In the genomic region with DNA sequence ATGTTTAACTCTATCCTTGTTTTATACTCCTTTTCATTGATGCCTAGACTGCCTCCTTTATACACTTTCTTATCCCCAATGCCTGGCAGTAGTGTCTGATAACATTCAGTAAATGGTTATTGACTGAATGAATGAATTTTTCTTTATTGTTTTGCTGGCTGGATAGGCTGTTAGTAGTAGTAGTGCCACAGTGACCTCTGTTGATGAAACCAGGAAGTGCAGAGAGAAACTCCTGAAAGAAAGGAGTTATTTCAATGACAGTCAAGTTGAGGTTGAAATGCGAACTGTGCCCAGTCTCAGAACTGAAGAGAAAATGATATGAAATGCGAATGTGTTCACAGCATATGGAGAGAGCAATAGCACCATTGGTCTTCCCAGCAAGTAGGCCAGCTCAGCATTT, we compare ENCODE assay signal across 9 cellular contexts. TPM values are rescaled to one million over a fixed set of nuclear protein-coding genes. Genes with fewer than 3 reads are reported as not detected.
DNase-seq lines count a peak whose midpoint lies in the region; TF ChIP-seq lines count a peak whose summit lies in the region.
"Had no signal": no experiment of that assay in that cellular context is flagged by ENCODE, and none has a peak within 500 bp of the region (broad histone marks: within the 10 kb centered on the region; RNA-seq: fewer than 3 reads in every experiment).

No MANE protein-coding gene starts in this region.

- no peak for TF ChIP-seq EP300 in sigmoid colon (IDR thresholded peaks at IDR 0.05)

- no peaks in the 10 kb centered on the region for H3K4me1 ChIP-seq in sigmoid colon

- H3K27ac ChIP-seq in VCaP (no peak overlapping the region), sigmoid colon (no peak overlapping the region)

- H3K9me3 ChIP-seq in sigmoid colon, result no peaks in the 10 kb centered on the region

- H3K36me3 ChIP-seq in sigmoid colon, result no peaks in the 10 kb centered on the region

- no peak for DNase-seq in AG04449 (ENCODE audit: low read depth, low spot score)
- peak; percentile 46 for DNase-seq in kidney tubule cell (ENCODE audit: low spot score)
- DNase-seq in sigmoid colon, result no peak
- no peak for DNase-seq in NCI-H146 (lab: John Stamatoyannopoulos, UW)
- no peak for DNase-seq in SHP77 (lab: John Stamatoyannopoulos, UW)
- no peak for DNase-seq in dedifferentiated amniotic fluid mesenchymal stem cell (ENCODE audit: extremely low spot score)
- DNase-seq: RPMI8226 had no signal

- WGBS in sigmoid colon, 2 donors, result 40 to 89% methylated on average over 2 of the region's 2 CpGs

- CTCF ChIA-PET in AG04449 (lab: Yijun Ruan, JAX), result interaction anchor here (1.6 kb wide), 1 partner anchor 120 kb away, joined by 11 read pairs; a partner anchor contains a TSS

- intact Hi-C loops in sigmoid colon (cut with DNase I), result no loop called here

- TF ChIP-seq CTCF in AG04449 (IDR thresholded peaks at IDR 0.05; ENCODE audit: insufficient read depth, low read length, missing control alignments) (peak; percentile 8), GM12874 (IDR thresholded peaks at IDR 0.05; ENCODE audit: insufficient read depth, low read depth, low read length) (peak; percentile 30; the same call in 1 of the 2 replicates), VCaP (conservative IDR thresholded peaks at IDR 0.05) (0 out of 2 replicates have a peak, but pooled peaks have one; percentile 20), sigmoid colon (IDR thresholded peaks at IDR 0.05) (no peak)

- POLR2A ChIA-PET in AG04449 (lab: Yijun Ruan, JAX), result no interaction called here

- no peaks in the 10 kb centered on the region for H3K27me3 ChIP-seq in sigmoid colon

- H3K4me3 ChIP-seq in AG04449 (ENCODE audit: low read depth, low read length) (no peak overlapping the region), sigmoid colon (no peak overlapping the region)

- TF ChIP-seq POLR2A in sigmoid colon (IDR thresholded peaks at IDR 0.05), result no peak

RNA-seq across cellular contexts. Expression of a gene that starts 26.8 kb away (rescaled TPM):
- total RNA-seq in sigmoid colon, result under 1 TPM in 2 of 4 donors, not detected in 2; under 0.01 to 0.28 TPM
- polyA plus RNA-seq in sigmoid colon, result 10 to 100 TPM in 1 of 3 donors, 1 to 10 TPM in 2; 6.0 to 14.0 (median 6.7) TPM

Comparison
In these comparisons a context has a peak if more than half of its experiments do, and no peak if none do; other contexts are left out.
1. CTCF ChIP-seq: peak in AG04449 (single experiment), GM12874 (single experiment) and VCaP (single experiment); none in sigmoid colon (0 of 4).